8 cellular contexts compared by ENCODE assay signal in the genomic region with DNA sequence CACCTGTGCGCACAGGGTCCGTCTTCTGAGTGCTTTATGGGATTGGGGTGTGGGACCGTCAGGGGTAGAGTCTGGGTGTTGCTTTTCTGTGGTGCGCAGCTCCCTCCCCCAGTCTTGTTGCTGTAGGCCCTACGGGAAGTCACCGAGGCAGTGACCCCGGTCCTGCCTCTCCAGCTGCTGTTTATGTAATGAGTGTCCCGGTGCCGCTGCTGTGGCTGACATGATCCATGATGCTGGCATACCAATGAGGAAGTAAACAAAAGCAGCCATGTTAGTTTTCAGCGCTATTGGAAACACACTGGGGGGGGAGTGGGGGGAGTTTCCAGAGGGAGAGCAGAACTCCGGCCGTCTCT. TPM values are rescaled to one million over a fixed set of nuclear protein-coding genes. Genes with fewer than 3 reads are reported as not detected.
DNase-seq lines count a peak whose midpoint lies in the region; ATAC-seq and TF ChIP-seq lines count a peak whose summit lies in the region.

No MANE protein-coding gene starts in this region.

- no peaks in the 10 kb centered on the region for H3K9me3 Mint-ChIP-seq in WTC11
- no peaks in the 10 kb centered on the region for H3K9me3 Mint-ChIP-seq in effector memory CD8-positive, alpha-beta T cell

- H3K79me1 ChIP-seq in mesenchymal stem cell (replicated peaks; ENCODE audit: low read length, poor library complexity, severe bottlenecking) = no peaks in the 10 kb centered on the region

- CTCF ChIA-PET in WTC11 (lab: Charles Lee) = interaction anchor here (0.7 to 3.2 kb wide), 21 partner anchors 8 to 261 kb away, joined by 3 to 45 read pairs (median 5); a partner anchor contains a TSS

- no peak for ATAC-seq in WTC11
- ATAC-seq in effector memory CD8-positive, alpha-beta T cell (replicated peaks) = no peak
- peak; percentile 3 for ATAC-seq in thoracic aorta (ENCODE audit: insufficient number of reproducible peaks, low FRiP score, low read depth)
- ATAC-seq in GM18873 (IDR thresholded peaks at IDR 0.05; ENCODE audit: low FRiP score, unreplicated experiment) = no peak

- H2BK5ac ChIP-seq in mesenchymal stem cell (ENCODE audit: low read depth, low read length, poor library complexity, severe bottlenecking) = peak overlapping the region; percentile 39

- peak; percentile 74 for DNase-seq in GM06990 (ENCODE audit: extremely low read depth, insufficient read length)
- peak; percentile 69 for DNase-seq in NAMALWA (ENCODE audit: low spot score)
- DNase-seq in WTC11 (ENCODE audit: low spot score) = no peak
- DNase-seq in effector memory CD8-positive, alpha-beta T cell = peak in 2 of 3 experiments; percentile 17 to 26
- peak; percentile 94 for DNase-seq in mesenchymal stem cell
- peak; percentile 61 for DNase-seq in thoracic aorta (ENCODE audit: low spot score)
- no peak for DNase-seq in mesenteric fat pad (ENCODE audit: low spot score)

- H3K4ac ChIP-seq in mesenchymal stem cell (ENCODE audit: low read depth in 1 of 2, low read length in 2 of 2) = peak overlapping the region; percentile 83 to 98

- peak overlapping the region; percentile 78 for H3K4me2 ChIP-seq in mesenchymal stem cell (ENCODE audit: low read length, poor library complexity, severe bottlenecking)

- H3K14ac ChIP-seq in mesenchymal stem cell (ENCODE audit: low read length in 2 of 2) = peak overlapping the region in 1 of 2 experiments; percentile 100

- H4K91ac ChIP-seq in mesenchymal stem cell (ENCODE audit: low read length) = peak overlapping the region; percentile 93

- H3K36me3 ChIP-seq in GM06990 (ENCODE audit: control insufficient read depth, insufficient read depth, low read length) (peaks cover 1% of the 10 kb centered on the region; the same call in 1 of the 2 replicates), mesenchymal stem cell (ENCODE audit: control insufficient read depth in 1 of 2, insufficient read depth in 2 of 2, low read depth in 1 of 2, low read length in 2 of 2) (peaks cover 22 to 47% of the 10 kb centered on the region in 2 experiments), thoracic aorta (no peaks in the 10 kb centered on the region)

- H3K9ac ChIP-seq in mesenchymal stem cell (ENCODE audit: low read length) = peak overlapping the region; percentile 98

- peak overlapping the region; percentile 71 for H2BK120ac ChIP-seq in mesenchymal stem cell (ENCODE audit: low read depth, low read length)

- peak overlapping the region; percentile 94 for H3K27ac Mint-ChIP-seq in WTC11
- H3K27ac Mint-ChIP-seq in effector memory CD8-positive, alpha-beta T cell = peak overlapping the region; percentile 93 to 96

- WGBS in mesenchymal stem cell = 0% methylated on average over 12 of the region's 12 CpGs

- H3K18ac ChIP-seq in mesenchymal stem cell (ENCODE audit: low read depth in 1 of 2, low read length in 2 of 2) = peak overlapping the region; percentile 92 to 99

- H3K9me3 ChIP-seq in mesenchymal stem cell (ENCODE audit: control insufficient read depth, low read length) (no peaks in the 10 kb centered on the region), thoracic aorta (no peaks in the 10 kb centered on the region)

- H2BK15ac ChIP-seq in mesenchymal stem cell (ENCODE audit: low read depth, poor library complexity, severe bottlenecking) = peak overlapping the region; percentile 6

- H2AK5ac ChIP-seq in mesenchymal stem cell (ENCODE audit: low read length, severe bottlenecking) = no peak overlapping the region

- H4K8ac ChIP-seq in mesenchymal stem cell (ENCODE audit: low read length) = peak overlapping the region; percentile 46

- H3K4me1 ChIP-seq in mesenchymal stem cell (ENCODE audit: control insufficient read depth, insufficient read depth, low read depth, low read length) (peaks cover 38% of the 10 kb centered on the region), thoracic aorta (ENCODE audit: control insufficient read depth in 1 of 2, low read depth in 2 of 2) (peaks cover 41% of the 10 kb centered on the region in 2 donors)

- H3K27ac ChIP-seq in mesenchymal stem cell (ENCODE audit: low read length, poor library complexity, severe bottlenecking) (peak overlapping the region; percentile 94), thoracic aorta (peak overlapping the region; percentile 99 to 100)

- POLR2A ChIA-PET in WTC11 (lab: Charles Lee) = interaction anchor here (0.7 to 3.2 kb wide), 7 partner anchors 13 to 957 kb away, joined by 3 to 22 read pairs (median 3); no protein-coding TSS in a partner anchor

- H3K4me3 ChIP-seq in GM06990 (replicated peaks; ENCODE audit: low read depth, low read length) (peak overlapping the region; percentile 78), mesenchymal stem cell (ENCODE audit: insufficient read depth in 1 of 2, low read depth in 1 of 2, low read length in 2 of 2) (peak overlapping the region; percentile 79 to 95), thoracic aorta (peak overlapping the region; percentile 96)

- H3K4me1 Mint-ChIP-seq in WTC11 = peaks cover 49% of the 10 kb centered on the region
- peaks cover 50 to 55% of the 10 kb centered on the region in 2 donors for H3K4me1 Mint-ChIP-seq in effector memory CD8-positive, alpha-beta T cell (ENCODE audit: low read depth in 2 of 2)

- peak overlapping the region; percentile 15 for H2AFZ ChIP-seq in mesenchymal stem cell (ENCODE audit: low read depth, low read length)

- peak overlapping the region in 1 of 2 experiments; percentile 97 for H2BK12ac ChIP-seq in mesenchymal stem cell (ENCODE audit: low read length in 2 of 2)

- H3K27me3 ChIP-seq in GM06990 (replicated peaks; ENCODE audit: control insufficient read depth, insufficient read depth, low read length) = no peaks in the 10 kb centered on the region
- H3K27me3 ChIP-seq in mesenchymal stem cell (ENCODE audit: control insufficient read depth in 1 of 2, insufficient read depth in 1 of 2, low read length in 2 of 2) = no peaks in the 10 kb centered on the region
- no peaks in the 10 kb centered on the region for H3K27me3 ChIP-seq in thoracic aorta (replicated peaks; ENCODE audit: insufficient read depth)

- H3K27me3 Mint-ChIP-seq in WTC11 (ENCODE audit: low read depth) = no peaks in the 10 kb centered on the region
- no peaks in the 10 kb centered on the region for H3K27me3 Mint-ChIP-seq in effector memory CD8-positive, alpha-beta T cell

- no peak for TF ChIP-seq CTCF in GM06990 (IDR thresholded peaks at IDR 0.05; ENCODE audit: insufficient read depth, low read length, poor library complexity, severe bottlenecking)
- no peak for TF ChIP-seq CTCF in WTC11 (IDR thresholded peaks at IDR 0.05)
- no peak for TF ChIP-seq CTCF in thoracic aorta (IDR thresholded peaks at IDR 0.05)

- no peak overlapping the region for H3K23ac ChIP-seq in mesenchymal stem cell (ENCODE audit: low read length in 2 of 2)

- H3K36me3 Mint-ChIP-seq in WTC11 = no peaks in the 10 kb centered on the region
- peaks cover 46% of the 10 kb centered on the region for H3K36me3 Mint-ChIP-seq in effector memory CD8-positive, alpha-beta T cell (ENCODE audit: insufficient read depth)

- peak overlapping the region; percentile 96 for H3K4me3 Mint-ChIP-seq in WTC11
- peak overlapping the region; percentile 94 to 96 for H3K4me3 Mint-ChIP-seq in effector memory CD8-positive, alpha-beta T cell

TF ChIP-seq in WTC11, 78 proteins besides CTCF, POLR2A, EP300 and RAD21:
- TF ChIP-seq ETV6 (CRISPR knock-in tag; IDR thresholded peaks at IDR 0.05) (0 out of 2 replicates have a peak, but pooled peaks have one; percentile 22), NR3C1 (CRISPR knock-in tag; conservative IDR thresholded peaks at IDR 0.05; ENCODE audit: low read depth) (no peak), FOXK1 (CRISPR knock-in tag; IDR thresholded peaks at IDR 0.05) (peak; percentile 65), SMAD3 (CRISPR knock-in tag; IDR thresholded peaks at IDR 0.05; ENCODE audit: borderline replicate concordance) (no peak)
- TF ChIP-seq, protein P1, sequence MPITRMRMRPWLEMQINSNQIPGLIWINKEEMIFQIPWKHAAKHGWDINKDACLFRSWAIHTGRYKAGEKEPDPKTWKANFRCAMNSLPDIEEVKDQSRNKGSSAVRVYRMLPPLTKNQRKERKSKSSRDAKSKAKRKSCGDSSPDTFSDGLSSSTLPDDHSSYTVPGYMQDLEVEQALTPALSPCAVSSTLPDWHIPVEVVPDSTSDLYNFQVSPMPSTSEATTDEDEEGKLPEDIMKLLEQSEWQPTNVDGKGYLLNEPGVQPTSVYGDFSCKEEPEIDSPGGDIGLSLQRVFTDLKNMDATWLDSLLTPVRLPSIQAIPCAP (CRISPR knock-in tag; IDR thresholded peaks at IDR 0.05) = 0 out of 2 replicates have a peak, but pooled peaks have one; percentile 3

RNA-seq across cellular contexts. Expression of a gene that starts 1.1 kb away (rescaled TPM):
- 36.3 to 40.3 TPM (median 36.8 TPM) in 3 replicates for total RNA-seq in WTC11 (2021)
- polyA plus RNA-seq in mesenchymal stem cell (2013, experiment 1 of 2) = 113 TPM
- polyA plus RNA-seq in mesenchymal stem cell (2013, experiment 2 of 2) = 115 TPM
- 100 to 1,000 TPM; 154 to 192 TPM for total RNA-seq in thoracic aorta
- total RNA-seq in mesenteric fat pad = 146 TPM

Comparison
In these comparisons a context has a peak if more than half of its experiments do, and no peak if none do; other contexts are left out.
1. DNase-seq: peak in GM06990 (single experiment), NAMALWA (single experiment), effector memory CD8-positive, alpha-beta T cell (2 of 3), mesenchymal stem cell (single experiment) and thoracic aorta (single experiment); none in WTC11 (single experiment) and mesenteric fat pad (single experiment).
2. Peak in every context shown above with its lines, with median percentiles within 50 percentile points of each other: H3K4me3 ChIP-seq.